In the genomic region with DNA sequence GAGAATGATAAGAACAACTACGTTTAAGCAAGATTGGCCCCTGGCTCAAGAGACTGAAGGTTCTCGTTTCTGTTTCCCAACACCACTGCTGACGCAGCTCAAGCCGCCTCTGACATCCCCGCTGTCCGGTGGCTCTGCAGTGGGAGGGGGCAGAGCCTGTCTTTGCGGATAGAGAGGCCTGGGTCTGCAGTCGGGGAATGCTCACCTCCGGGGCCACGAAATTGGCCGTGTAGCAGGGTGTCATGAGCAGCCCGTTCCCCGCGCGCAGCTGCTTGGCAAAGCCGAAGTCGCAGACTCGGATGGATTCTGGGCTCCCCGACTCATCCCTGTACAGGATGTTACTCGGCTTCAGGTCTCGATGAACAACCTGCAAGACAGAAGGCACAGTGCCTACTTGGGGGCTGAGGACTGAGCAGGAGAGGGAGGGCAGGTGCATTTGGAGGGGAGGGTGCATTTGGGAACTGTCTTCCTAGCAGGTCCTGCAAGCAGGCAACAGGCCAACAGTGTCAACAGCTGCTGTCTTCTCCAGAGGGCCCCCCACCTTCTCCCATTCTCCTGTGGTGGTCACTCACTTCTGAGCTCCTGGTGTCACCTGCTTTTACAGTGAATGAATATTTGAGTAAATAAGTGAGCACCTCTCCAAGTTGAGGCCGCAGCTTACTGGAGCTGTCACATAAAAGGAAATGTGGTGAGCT, we compare ENCODE assay signal across 1 cellular context.
TF ChIP-seq lines count a peak whose summit lies in the region.

No MANE protein-coding gene starts in this region.

TF ChIP-seq in IMR-90, 13 proteins besides CTCF, POLR2A, EP300 and RAD21 (continued from another document):
- TF ChIP-seq MAFK (IDR thresholded peaks at IDR 0.05; ENCODE audit: low read depth, low read length), result no peak
- no peak for TF ChIP-seq MXI1 (IDR thresholded peaks at IDR 0.05; ENCODE audit: borderline replicate concordance, low read depth, low read length)
- no peak for TF ChIP-seq NFE2L2 (IDR thresholded peaks at IDR 0.05; ENCODE audit: low read depth, low read length)
- TF ChIP-seq, protein P1, sequence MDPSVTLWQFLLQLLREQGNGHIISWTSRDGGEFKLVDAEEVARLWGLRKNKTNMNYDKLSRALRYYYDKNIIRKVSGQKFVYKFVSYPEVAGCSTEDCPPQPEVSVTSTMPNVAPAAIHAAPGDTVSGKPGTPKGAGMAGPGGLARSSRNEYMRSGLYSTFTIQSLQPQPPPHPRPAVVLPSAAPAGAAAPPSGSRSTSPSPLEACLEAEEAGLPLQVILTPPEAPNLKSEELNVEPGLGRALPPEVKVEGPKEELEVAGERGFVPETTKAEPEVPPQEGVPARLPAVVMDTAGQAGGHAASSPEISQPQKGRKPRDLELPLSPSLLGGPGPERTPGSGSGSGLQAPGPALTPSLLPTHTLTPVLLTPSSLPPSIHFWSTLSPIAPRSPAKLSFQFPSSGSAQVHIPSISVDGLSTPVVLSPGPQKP (IDR thresholded peaks at IDR 0.05; ENCODE audit: borderline replicate concordance, low read depth, low read length), result no peak
- TF ChIP-seq CEBPB (IDR thresholded peaks at IDR 0.05; ENCODE audit: low read depth, low read length), result no peak
- TF ChIP-seq FOS (IDR thresholded peaks at IDR 0.05; ENCODE audit: low read depth, low read length), result no peak
- TF ChIP-seq RCOR1 (IDR thresholded peaks at IDR 0.05; ENCODE audit: insufficient replicate concordance, low read length), result no peak
